In genomic region chr9:27440888-27441740, GRCh38 we compare ENCODE assay signal across 18 cellular contexts.
DNase-seq lines count a peak whose midpoint lies in the region; ATAC-seq, FAIRE-seq and TF ChIP-seq lines count a peak whose summit lies in the region.
"Had no signal": no experiment of that assay in that cellular context is flagged by ENCODE, and none has a peak within 500 bp of the region (broad histone marks: within the 10 kb centered on the region; RNA-seq: fewer than 3 reads in every experiment).

No MANE protein-coding gene starts in this region.

- BruUV-seq in K562 (replicated peaks; lab: Mats Ljungman, UMichigan): no TSS peak

- CTCF ChIA-PET in K562 (lab: Yijun Ruan, JAX; ENCODE audit: low intra/inter-chr PET ratio): no interaction called here

- in situ Hi-C loops in K562 (cut with MboI): no loop called here

- H3K4me1 Mint-ChIP-seq in activated T-cell treated with anti-CD3 and anti-CD28 coated beads, Interleukin-2, amount 50 U/mL, for 24 hours (ENCODE audit: low read depth): peaks cover 18% of the 10 kb centered on the region
- H3K4me1 Mint-ChIP-seq in stimulated activated naive CD8-positive, alpha-beta T cell treated with anti-CD3 and anti-CD28 coated beads, Interleukin-15, amount 100 ng/mL, for 72 hours: peaks cover 18% of the 10 kb centered on the region

- H3K4me2 ChIP-seq in K562 (ENCODE audit: insufficient read depth, low read length): no peak overlapping the region
- H3K4me2 ChIP-seq: A549 had no signal

- H3K9me3 Mint-ChIP-seq in activated T-cell treated with anti-CD3 and anti-CD28 coated beads, Interleukin-2, amount 50 U/mL, for 24 hours: no peaks in the 10 kb centered on the region
- peaks cover 0 to 7% of the 10 kb centered on the region in 2 donors for H3K9me3 Mint-ChIP-seq in stimulated activated naive CD8-positive, alpha-beta T cell treated with anti-CD3 and anti-CD28 coated beads, Interleukin-15, amount 100 ng/mL, for 72 hours
- H3K9me3 Mint-ChIP-seq: activated CD4-positive, alpha-beta T cell treated with anti-CD3 and anti-CD28 coated beads, Interleukin-2, amount 10 ng/mL, durations not matched to agents 24 days and 14 days; activated T-helper 1 cell treated with anti-CD3 and anti-CD28 coated beads, Interleukin-12 subunit alpha, Interleukin-12 subunit beta, Interleukin-2, Interleukin-4 antibody, amounts not matched to agents 30 ng/mL and 10 ng/mL and 1 ng/mL, durations not matched to agents 14 hours and 24 hours and 36 hours had no signal

- no peaks in the 10 kb centered on the region for H3K27me3 Mint-ChIP-seq in activated T-cell treated with anti-CD3 and anti-CD28 coated beads, Interleukin-2, amount 50 U/mL, for 24 hours
- H3K27me3 Mint-ChIP-seq in stimulated activated naive CD8-positive, alpha-beta T cell treated with anti-CD3 and anti-CD28 coated beads, Interleukin-15, amount 100 ng/mL, for 72 hours: no peaks in the 10 kb centered on the region
- H3K27me3 Mint-ChIP-seq: activated CD4-positive, alpha-beta T cell treated with anti-CD3 and anti-CD28 coated beads, Interleukin-2, amount 10 ng/mL, durations not matched to agents 24 days and 14 days had no signal

- no peaks in the 10 kb centered on the region for H3K9me3 ChIP-seq in K562 (replicated peaks; ENCODE audit: control insufficient read depth, insufficient read depth, low read depth, low read length)
- H3K9me3 ChIP-seq: A549, thyroid gland had no signal

- H3K9ac ChIP-seq in K562 (ENCODE audit: insufficient read depth in 1 of 2, low read depth in 2 of 2, low read length in 2 of 2): no peak overlapping the region

- TF ChIP-seq POLR2A in K562 (conservative IDR thresholded peaks at IDR 0.05): no peak

- POLR2A ChIA-PET in K562 (lab: Yijun Ruan, JAX): no interaction called here

- H3K27me3 ChIP-seq in K562 (ENCODE audit: control insufficient read depth in 2 of 2, insufficient read depth in 2 of 2, low read length in 2 of 2): no peaks in the 10 kb centered on the region
- H3K27me3 ChIP-seq: thyroid gland had no signal

- H3K79me2 ChIP-seq in K562 (ENCODE audit: control insufficient read depth, insufficient read depth, low read length): peaks cover 71% of the 10 kb centered on the region

- no peak overlapping the region for H3K4me3 Mint-ChIP-seq in activated T-cell treated with anti-CD3 and anti-CD28 coated beads, Interleukin-2, amount 50 U/mL, for 24 hours
- H3K4me3 Mint-ChIP-seq in stimulated activated naive CD8-positive, alpha-beta T cell treated with anti-CD3 and anti-CD28 coated beads, Interleukin-15, amount 100 ng/mL, for 72 hours: no peak overlapping the region
- H3K4me3 Mint-ChIP-seq: activated CD4-positive, alpha-beta T cell treated with anti-CD3 and anti-CD28 coated beads, Interleukin-2, amount 10 ng/mL, durations not matched to agents 24 days and 14 days; activated T-helper 1 cell treated with anti-CD3 and anti-CD28 coated beads, Interleukin-12 subunit alpha, Interleukin-12 subunit beta, Interleukin-2, Interleukin-4 antibody, amounts not matched to agents 30 ng/mL and 10 ng/mL and 1 ng/mL, durations not matched to agents 14 hours and 24 hours and 36 hours had no signal

- H3K9me1 ChIP-seq in K562 (ENCODE audit: control insufficient read depth, insufficient read depth, low read length): no peaks in the 10 kb centered on the region

- H3K27ac ChIP-seq in K562 (ENCODE audit: extremely low read depth, low read depth, low read length): no peak overlapping the region; the same call in 2 of the 3 replicates
- H3K27ac ChIP-seq: A549, coronary artery, epithelial cell of prostate, thyroid gland had no signal

- no peaks in the 10 kb centered on the region for H3K36me3 ChIP-seq in K562 (ENCODE audit: control insufficient read depth, insufficient read depth, low read length)
- H3K36me3 ChIP-seq: thyroid gland had no signal

- TF ChIP-seq RAD21 in K562 (CRISPR knock-in tag; conservative IDR thresholded peaks at IDR 0.05 in 1 of 2, IDR thresholded peaks at IDR 0.05 in 1 of 2): no peak

- TF ChIP-seq EP300 in K562 (IDR thresholded peaks at IDR 0.05; ENCODE audit: low read length): no peak

- intact Hi-C loops in K562 (cut with micrococcal nuclease): loop anchor here (10.0 kb wide), 1 partner anchor 106 kb away; no protein-coding TSS in a partner anchor

- no peaks in the 10 kb centered on the region for H3K36me3 Mint-ChIP-seq in activated T-cell treated with anti-CD3 and anti-CD28 coated beads, Interleukin-2, amount 50 U/mL, for 24 hours (ENCODE audit: low read depth)

- no peak overlapping the region for H3K4me3 ChIP-seq in K562
- H3K4me3 ChIP-seq: A549, coronary artery, thyroid gland had no signal

- no peak for TF ChIP-seq CTCF in K562 (IDR thresholded peaks at IDR 0.05 in 2 of 3, conservative IDR thresholded peaks at IDR 0.05 in 1 of 3; ENCODE audit: insufficient read depth in 2 of 3, low read depth in 1 of 3, low read length in 3 of 3)

- no peak for FAIRE-seq in K562 (lab: Jason Lieb, UNC)
- FAIRE-seq: A549 had no signal

- no peak overlapping the region for H2AFZ ChIP-seq in K562 (ENCODE audit: low read depth, low read length)

- 10% methylated on average over 4 of the region's 5 CpGs for WGBS in K562 (ENCODE audit: insufficient coverage, low coverage, missing lambda C conversion rate)

- H4K20me1 ChIP-seq in K562 (replicated peaks; ENCODE audit: control insufficient read depth, insufficient read depth, low read length): no peaks in the 10 kb centered on the region

- ATAC-seq in HG03045 (IDR thresholded peaks at IDR 0.05; ENCODE audit: unreplicated experiment) (peak; percentile 30), K562 (peak; percentile 20; the same call in 1 of the 3 replicates), HG02981 (IDR thresholded peaks at IDR 0.05; ENCODE audit: unreplicated experiment) (no peak), GM21619 (IDR thresholded peaks at IDR 0.05; ENCODE audit: unreplicated experiment) (no peak)
- peak; percentile 78 for ATAC-seq in stimulated activated naive CD8-positive, alpha-beta T cell treated with anti-CD3 and anti-CD28 coated beads, Interleukin-15, amount 100 ng/mL, for 72 hours
- ATAC-seq: A549 had no signal

- peak overlapping the region; percentile 28 for H3K27ac Mint-ChIP-seq in activated T-cell treated with anti-CD3 and anti-CD28 coated beads, Interleukin-2, amount 50 U/mL, for 24 hours
- H3K27ac Mint-ChIP-seq in stimulated activated naive CD8-positive, alpha-beta T cell treated with anti-CD3 and anti-CD28 coated beads, Interleukin-15, amount 100 ng/mL, for 72 hours: no peak overlapping the region
- H3K27ac Mint-ChIP-seq: activated CD4-positive, alpha-beta T cell treated with anti-CD3 and anti-CD28 coated beads, Interleukin-2, amount 10 ng/mL, durations not matched to agents 24 days and 14 days; activated T-helper 1 cell treated with anti-CD3 and anti-CD28 coated beads, Interleukin-12 subunit alpha, Interleukin-12 subunit beta, Interleukin-2, Interleukin-4 antibody, amounts not matched to agents 30 ng/mL and 10 ng/mL and 1 ng/mL, durations not matched to agents 14 hours and 24 hours and 36 hours had no signal

- no peak for DNase-seq in activated T-cell treated with anti-CD3 and anti-CD28 coated beads, Interleukin-2, amount 50 U/mL, for 24 hours
- DNase-seq in activated T-cell treated with anti-CD3 and anti-CD28 coated beads, Interleukin-2, amount 50 U/mL, for 48 hours: no peak
- no peak for DNase-seq in K562 (ENCODE audit: extremely low read depth in 1 of 4, low spot score in 3 of 4)
- no peak for DNase-seq in stimulated activated naive CD8-positive, alpha-beta T cell treated with anti-CD3 and anti-CD28 coated beads, Interleukin-15, amount 100 ng/mL, for 72 hours
- no peak for DNase-seq in retina
- DNase-seq: activated CD4-positive, alpha-beta T cell treated with anti-CD3 and anti-CD28 coated beads, Interleukin-2, amount 10 ng/mL, durations not matched to agents 24 days and 14 days; anterior cingulate cortex; MM.1S; NCI-H2081; stimulated activated CD4-positive, alpha-beta T cell treated with anti-CD3 and anti-CD28 coated beads, Interleukin-15, amount 100 ng/mL, for 24 hours; thyroid gland had no signal

- H3K4me1 ChIP-seq in K562 (replicated peaks in 1 of 2; ENCODE audit: control insufficient read depth in 2 of 2, insufficient read depth in 2 of 2, low read length in 2 of 2): peaks cover 6 to 20% of the 10 kb centered on the region in 2 experiments; a peak in 4 of 5 replicates

TF ChIP-seq in K562, 482 proteins besides CTCF, POLR2A, EP300 and RAD21 (continues in another document):
- TF ChIP-seq SMARCA4 (IDR thresholded peaks at IDR 0.05) (no peak), TBL1XR1 (IDR thresholded peaks at IDR 0.05; ENCODE audit: low read length in 2 of 2) (no peak), CREB1 (IDR thresholded peaks at IDR 0.05) (no peak), CREB1 (CRISPR knock-in tag; IDR thresholded peaks at IDR 0.05) (no peak), FUS (optimal IDR thresholded peaks at IDR 0.05; ENCODE audit: low read depth, low read length) (no peak), CC2D1A (IDR thresholded peaks at IDR 0.05) (peak; percentile 85; the same call in 1 of the 2 replicates), BMI1 (IDR thresholded peaks at IDR 0.05; ENCODE audit: low read length) (no peak), ZNF668 (CRISPR knock-in tag; IDR thresholded peaks at IDR 0.05) (no peak), MED1 (CRISPR knock-in tag; IDR thresholded peaks at IDR 0.05; ENCODE audit: borderline replicate concordance) (no peak), ATF1 (CRISPR knock-in tag; IDR thresholded peaks at IDR 0.05) (no peak), ATF1 (tag; IDR thresholded peaks at IDR 0.05) (no peak), HINFP (tag; conservative IDR thresholded peaks at IDR 0.05; ENCODE audit: low read depth) (peak; percentile 82), BHLHE40 (IDR thresholded peaks at IDR 0.05; ENCODE audit: low read length) (no peak), KLF13 (tag; IDR thresholded peaks at IDR 0.05; ENCODE audit: borderline replicate concordance, low read depth) (no peak), ARHGAP35 (IDR thresholded peaks at IDR 0.05; ENCODE audit: partially characterized antibody) (no peak), ZC3H8 (IDR thresholded peaks at IDR 0.05) (no peak), SAFB (IDR thresholded peaks at IDR 0.05; ENCODE audit: borderline replicate concordance, low read depth, low read length) (no peak)

Comparison
In these comparisons a context has a peak if more than half of its experiments do, and no peak if none do; other contexts are left out.
1. ATAC-seq: peak in HG03045 (single experiment), K562 (single experiment) and stimulated activated naive CD8-positive, alpha-beta T cell treated with anti-CD3 and anti-CD28 coated beads, Interleukin-15, amount 100 ng/mL, for 72 hours (single experiment); none in HG02981 (single experiment) and GM21619 (single experiment).